Comparison of ENCODE assay signal across 8 cellular contexts in genomic region chr9:38018964-38019602, GRCh38. TPM values are rescaled to one million over a fixed set of nuclear protein-coding genes. Genes with fewer than 3 reads are reported as not detected.
DNase-seq lines count a peak whose midpoint lies in the region; ATAC-seq, FAIRE-seq and TF ChIP-seq lines count a peak whose summit lies in the region.

No MANE protein-coding gene starts in this region.

- H3K4me1 ChIP-seq in adipocyte (ENCODE audit: control insufficient read depth, insufficient read depth, low read length), result peaks cover 51% of the 10 kb centered on the region
- H3K4me1 ChIP-seq in right cardiac atrium (ENCODE audit: control insufficient read depth, insufficient read depth, low read length), result peaks cover 29% of the 10 kb centered on the region
- H3K4me1 ChIP-seq in stomach, result peaks cover 65 to 84% (median 72%) of the 10 kb centered on the region in 4 donors
- H3K4me1 ChIP-seq in small intestine (ENCODE audit: control insufficient read depth in 2 of 2, insufficient read depth in 1 of 2, low read depth in 1 of 2, low read length in 1 of 2), result peaks cover 0 to 6% of the 10 kb centered on the region in 2 donors

- H3K4me3 ChIP-seq in adipocyte (ENCODE audit: low read length) (no peak overlapping the region), right cardiac atrium (ENCODE audit: low read length) (no peak overlapping the region), stomach (no peak overlapping the region), small intestine (ENCODE audit: low read depth in 1 of 2, low read length in 2 of 2) (no peak overlapping the region)

- POLR2A ChIA-PET in CD4-positive, alpha-beta T cell (lab: Charles Lee), result no interaction called here
- POLR2A ChIA-PET in activated CD8-positive, alpha-beta T cell treated with anti-CD3 and anti-CD28 coated beads, Interleukin-2, amount 10 ng/mL, durations not matched to agents 7 days and 5 days (lab: Charles Lee), result no interaction called here

- H3K27ac ChIP-seq in right cardiac atrium (ENCODE audit: low read length) (peak overlapping the region; percentile 73), stomach (peak overlapping the region; percentile 72 to 80 (median 76)), small intestine (ENCODE audit: low read depth in 1 of 2, low read length in 1 of 2) (no peak overlapping the region)
- no peak overlapping the region for H3K27ac ChIP-seq in CD4-positive, alpha-beta T cell (ENCODE audit: low read depth, low read length)

- H3K9me3 Mint-ChIP-seq in CD4-positive, alpha-beta T cell, result no peaks in the 10 kb centered on the region
- H3K9me3 Mint-ChIP-seq in activated CD8-positive, alpha-beta T cell treated with anti-CD3 and anti-CD28 coated beads, Interleukin-2, amount 10 ng/mL, durations not matched to agents 7 days and 5 days (ENCODE audit: insufficient read depth), result no peaks in the 10 kb centered on the region

- H3K27me3 ChIP-seq in adipocyte (replicated peaks; ENCODE audit: control insufficient read depth, insufficient read depth, low read length) (no peaks in the 10 kb centered on the region), right cardiac atrium (ENCODE audit: control insufficient read depth, insufficient read depth) (no peaks in the 10 kb centered on the region), stomach (no peaks in the 10 kb centered on the region), small intestine (ENCODE audit: control insufficient read depth in 2 of 2, insufficient read depth in 2 of 2, low read length in 2 of 2) (no peaks in the 10 kb centered on the region)
- H3K27me3 ChIP-seq in CD4-positive, alpha-beta T cell (ENCODE audit: control insufficient read depth, insufficient read depth, low read length), result no peaks in the 10 kb centered on the region

- ATAC-seq in right cardiac atrium, result peak; percentile 32 to 67
- ATAC-seq in CD4-positive, alpha-beta T cell (ENCODE audit: poor library complexity), result no peak
- ATAC-seq in activated CD8-positive, alpha-beta T cell treated with anti-CD3 and anti-CD28 coated beads, Interleukin-2, amount 10 ng/mL, durations not matched to agents 7 days and 5 days, result no peak

- no peak for TF ChIP-seq EP300 in stomach (IDR thresholded peaks at IDR 0.05)

- no peak for FAIRE-seq in small intestine (lab: Jason Lieb, UNC)

- intact Hi-C loops in right cardiac atrium (cut with DNase I), result loop anchor here in 2 of 4 donors (5.0 to 10.0 kb wide), 2 partner anchors 46 to 48 kb away; partner anchors contain the start of gene SHB (in 2 of the 2)
- intact Hi-C loops in stomach (cut with DNase I; ENCODE audit: low total_unique reads), result loop anchor here (10.0 kb wide), 2 partner anchors 46 to 94 kb away; partner anchors contain the start of gene SHB
- intact Hi-C loops in CD4-positive, alpha-beta T cell (cut with DNase I, micrococcal nuclease), result no loop called here

- CTCF ChIA-PET in CD4-positive, alpha-beta T cell (lab: Charles Lee), result no interaction called here
- CTCF ChIA-PET in activated CD8-positive, alpha-beta T cell treated with anti-CD3 and anti-CD28 coated beads, Interleukin-2, amount 10 ng/mL, durations not matched to agents 7 days and 5 days (lab: Charles Lee), result no interaction called here

- no peaks in the 10 kb centered on the region for H3K9me3 ChIP-seq in adipocyte (ENCODE audit: control insufficient read depth, low read length)
- no peaks in the 10 kb centered on the region for H3K9me3 ChIP-seq in right cardiac atrium (ENCODE audit: control insufficient read depth, low read length)
- H3K9me3 ChIP-seq in stomach, result no peaks in the 10 kb centered on the region
- H3K9me3 ChIP-seq in CD4-positive, alpha-beta T cell (ENCODE audit: control insufficient read depth, low read length), result no peaks in the 10 kb centered on the region
- no peaks in the 10 kb centered on the region for H3K9me3 ChIP-seq in small intestine (ENCODE audit: control insufficient read depth, low read depth)

- H3K36me3 ChIP-seq in adipocyte (ENCODE audit: control insufficient read depth, insufficient read depth, low read length, severe bottlenecking) (peaks cover 3% of the 10 kb centered on the region), stomach (peaks cover 0 to 18% (median 11%) of the 10 kb centered on the region in 4 donors), small intestine (ENCODE audit: control insufficient read depth in 2 of 2, insufficient read depth in 2 of 2, low read length in 2 of 2) (no peaks in the 10 kb centered on the region)

- H3K4me3 Mint-ChIP-seq in CD4-positive, alpha-beta T cell, result no peak overlapping the region
- no peak overlapping the region for H3K4me3 Mint-ChIP-seq in activated CD8-positive, alpha-beta T cell treated with anti-CD3 and anti-CD28 coated beads, Interleukin-2, amount 10 ng/mL, durations not matched to agents 7 days and 5 days

- no peaks in the 10 kb centered on the region for H3K36me3 Mint-ChIP-seq in CD4-positive, alpha-beta T cell (ENCODE audit: low read depth)
- no peaks in the 10 kb centered on the region for H3K36me3 Mint-ChIP-seq in activated CD8-positive, alpha-beta T cell treated with anti-CD3 and anti-CD28 coated beads, Interleukin-2, amount 10 ng/mL, durations not matched to agents 7 days and 5 days (ENCODE audit: low read depth)

- no peak for TF ChIP-seq POLR2A in stomach (IDR thresholded peaks at IDR 0.05)

- H3K9ac ChIP-seq in adipocyte (ENCODE audit: low read length), result peak overlapping the region; percentile 2

- H3K4me1 Mint-ChIP-seq in CD4-positive, alpha-beta T cell (ENCODE audit: low read depth), result no peaks in the 10 kb centered on the region
- peaks cover 4% of the 10 kb centered on the region for H3K4me1 Mint-ChIP-seq in activated CD8-positive, alpha-beta T cell treated with anti-CD3 and anti-CD28 coated beads, Interleukin-2, amount 10 ng/mL, durations not matched to agents 7 days and 5 days (ENCODE audit: low read depth)

- no peak for TF ChIP-seq CTCF in stomach (IDR thresholded peaks at IDR 0.05)
- no peak for TF ChIP-seq CTCF in CD4-positive, alpha-beta T cell (IDR thresholded peaks at IDR 0.05)

- H3K27ac Mint-ChIP-seq in CD4-positive, alpha-beta T cell, result no peak overlapping the region
- no peak overlapping the region for H3K27ac Mint-ChIP-seq in activated CD8-positive, alpha-beta T cell treated with anti-CD3 and anti-CD28 coated beads, Interleukin-2, amount 10 ng/mL, durations not matched to agents 7 days and 5 days

- H3K27me3 Mint-ChIP-seq in CD4-positive, alpha-beta T cell, result no peaks in the 10 kb centered on the region
- H3K27me3 Mint-ChIP-seq in activated CD8-positive, alpha-beta T cell treated with anti-CD3 and anti-CD28 coated beads, Interleukin-2, amount 10 ng/mL, durations not matched to agents 7 days and 5 days (ENCODE audit: low read depth), result peaks cover 3% of the 10 kb centered on the region

- WGBS in right cardiac atrium, result 36% methylated on average over 6 of the region's 6 CpGs
- WGBS in stomach, 5 donors, result 22 to 39% (median 35%) methylated on average over 6 of the region's 6 CpGs
- 59 to 78% (median 66%) methylated on average over 6 of the region's 6 CpGs for WGBS in small intestine, 3 donors

- DNase-seq in HK-2 (ENCODE audit: unreplicated experiment), result peak; percentile 49
- peak; percentile 83 for DNase-seq in adipocyte (ENCODE audit: low read depth)
- DNase-seq in right cardiac atrium, result peak; percentile 23 to 55 (median 28)
- DNase-seq in stomach, result peak; percentile 73
- DNase-seq in OCI-M1 (lab: John Stamatoyannopoulos, UW), result no peak
- DNase-seq in CD4-positive, alpha-beta T cell, result no peak
- DNase-seq in small intestine, result no peak
- DNase-seq in activated CD8-positive, alpha-beta T cell treated with anti-CD3 and anti-CD28 coated beads, Interleukin-2, amount 10 ng/mL, durations not matched to agents 7 days and 5 days, result no peak

RNA-seq across cellular contexts. Expression of gene SHB, which starts 49.9 kb away (rescaled TPM):
- total RNA-seq in right cardiac atrium, result 10 to 100 TPM; 25.7 to 38.9 (median 31.0) TPM
- 14.5 TPM for polyA plus RNA-seq in right cardiac atrium
- 10 to 100 TPM in 3 of 5 donors, 1 to 10 TPM in 2; 3.5 to 37.7 (median 14.8) TPM for total RNA-seq in stomach
- 1 to 10 TPM; 6.7 to 9.0 (median 7.3) TPM for polyA plus RNA-seq in stomach
- total RNA-seq in CD4-positive, alpha-beta T cell, result 1 to 10 TPM; 1.1 to 1.2 TPM
- 10 to 100 TPM in 1 of 3 donors, 1 to 10 TPM in 2; 8.9 to 18.9 (median 9.2) TPM for polyA plus RNA-seq in small intestine
- total RNA-seq in activated CD8-positive, alpha-beta T cell treated with anti-CD3 and anti-CD28 coated beads, Interleukin-2, amount 10 ng/mL, durations not matched to agents 7 days and 5 days, result under 1 TPM; 0.57 to 0.58 TPM

Comparison
In these comparisons a context has a peak if more than half of its experiments do, and no peak if none do; other contexts are left out.
1. DNase-seq: peak in HK-2 (single experiment), adipocyte (single experiment), right cardiac atrium (3 of 3) and stomach (single experiment); none in OCI-M1 (single experiment), CD4-positive, alpha-beta T cell (0 of 10), small intestine (single experiment) and activated CD8-positive, alpha-beta T cell treated with anti-CD3 and anti-CD28 coated beads, Interleukin-2, amount 10 ng/mL, durations not matched to agents 7 days and 5 days (single experiment).
2. ATAC-seq: peak in right cardiac atrium (2 of 2); none in CD4-positive, alpha-beta T cell (single experiment) and activated CD8-positive, alpha-beta T cell treated with anti-CD3 and anti-CD28 coated beads, Interleukin-2, amount 10 ng/mL, durations not matched to agents 7 days and 5 days (single experiment).
3. H3K27ac ChIP-seq: peak in right cardiac atrium (single experiment) and stomach (5 of 5); none in CD4-positive, alpha-beta T cell (single experiment) and small intestine (0 of 2).